9 cellular contexts compared by ENCODE assay signal in genomic region chr21:38219049-38219628, GRCh38. TPM values are rescaled to one million over a fixed set of nuclear protein-coding genes. Genes with fewer than 3 reads are reported as not detected.
DNase-seq lines count a peak whose midpoint lies in the region; ATAC-seq, FAIRE-seq and TF ChIP-seq lines count a peak whose summit lies in the region.
"Had no signal": no experiment of that assay in that cellular context is flagged by ENCODE, and none has a peak within 500 bp of the region (broad histone marks: within the 10 kb centered on the region; RNA-seq: fewer than 3 reads in every experiment).

No MANE protein-coding gene starts in this region.

- CTCF ChIA-PET in H1 (lab: Charles Lee; ENCODE audit: partially characterized antibody): interaction anchor here (0.6 to 5.7 kb wide), 25 partner anchors 9 to 1323 kb away, joined by 3 to 59 read pairs (median 5); no protein-coding TSS in a partner anchor

- no peak for TF ChIP-seq EP300 in H1 (IDR thresholded peaks at IDR 0.05; ENCODE audit: borderline replicate concordance in 1 of 2, low read depth in 2 of 2, low read length in 2 of 2)

- no peak overlapping the region for H2BK20ac ChIP-seq in H1 (ENCODE audit: low read length)

- no peaks in the 10 kb centered on the region for H3K79me2 ChIP-seq in H1 (ENCODE audit: control insufficient read depth in 1 of 2, insufficient read depth in 2 of 2, low read length in 2 of 2)

- H2BK15ac ChIP-seq in H1 (ENCODE audit: low read length): no peak overlapping the region

- no peak overlapping the region for H4K91ac ChIP-seq in H1 (replicated peaks; ENCODE audit: insufficient read length, low read length)

- no peak overlapping the region for H3K9ac ChIP-seq in H1 (replicated peaks in 1 of 4; ENCODE audit: extremely low read depth in 1 of 4, low read depth in 3 of 4, low read length in 3 of 4)

- H3K4me2 ChIP-seq in H1 (ENCODE audit: insufficient read depth in 1 of 2, low read depth in 2 of 2, low read length in 2 of 2): no peak overlapping the region

- H3K4ac ChIP-seq in H1 (replicated peaks; ENCODE audit: insufficient read length, low read depth, low read length): no peak overlapping the region

- no peak overlapping the region for H3K56ac ChIP-seq in H1 (replicated peaks; ENCODE audit: insufficient read length, low read depth, low read length)

- H3K4me1 ChIP-seq in H1 (replicated peaks in 1 of 4; ENCODE audit: control insufficient read depth in 3 of 4, insufficient read depth in 4 of 4, low read length in 3 of 4): no peaks in the 10 kb centered on the region

- no peaks in the 10 kb centered on the region for H3K79me1 ChIP-seq in H1 (ENCODE audit: low read depth, low read length)

- ATAC-seq in HG02973 (IDR thresholded peaks at IDR 0.05; ENCODE audit: unreplicated experiment): peak; percentile 48
- ATAC-seq in HG03378 (IDR thresholded peaks at IDR 0.05; ENCODE audit: unreplicated experiment): no peak

- H2BK120ac ChIP-seq in H1 (replicated peaks; ENCODE audit: low read depth, low read length): no peak overlapping the region

- 0 out of 2 replicates have a peak overlapping the region, but pooled peaks have one; percentile 93 for H2AFZ ChIP-seq in H1 (ENCODE audit: low read length)

- no peaks in the 10 kb centered on the region for H3K27me3 ChIP-seq in H1 (replicated peaks in 1 of 4; ENCODE audit: control insufficient read depth in 3 of 4, extremely low read depth in 1 of 4, insufficient read depth in 3 of 4, low read length in 3 of 4)

- H3K4me3 ChIP-seq in H1 (ENCODE audit: extremely low read depth in 1 of 4, insufficient read depth in 2 of 4, low read depth in 3 of 4, low read length in 4 of 4): no peak overlapping the region

- H3K23ac ChIP-seq in H1 (ENCODE audit: insufficient read length): no peak overlapping the region

- no peak overlapping the region for H3K18ac ChIP-seq in H1 (ENCODE audit: extremely low read depth, low read length)

- DNase-seq in DMS 273 (lab: John Stamatoyannopoulos, UW; ENCODE audit: unreplicated experiment) (peak; percentile 87), NCI-H748 (lab: John Stamatoyannopoulos, UW; ENCODE audit: unreplicated experiment) (peak; percentile 74), H1 (ENCODE audit: low read depth in 1 of 2, low spot score in 2 of 2) (peak; percentile 10 to 87), medulla oblongata (ENCODE audit: extremely low spot score) (peak; percentile 63)
- DNase-seq in activated CD4-positive, alpha-beta T cell treated with anti-CD3 and anti-CD28 coated beads, Interleukin-2, amount 50 U/mL, for 48 hours: peak; percentile 70 to 76
- peak; percentile 26 to 41 for DNase-seq in stimulated activated CD8-positive, alpha-beta memory T cell treated with anti-CD3 and anti-CD28 coated beads, Interleukin-2, amount 100 ng/mL, for 48 hours (ENCODE audit: low read depth in 2 of 2)

- H3K14ac ChIP-seq in H1 (ENCODE audit: insufficient read length): no peak overlapping the region

- no peaks in the 10 kb centered on the region for H4K20me1 ChIP-seq in H1 (replicated peaks in 1 of 2; ENCODE audit: control insufficient read depth in 1 of 2, insufficient read depth in 2 of 2, low read length in 2 of 2)

- TF ChIP-seq POLR2A in H1 (IDR thresholded peaks at IDR 0.05; ENCODE audit: control extremely low read depth in 1 of 2, low read depth in 2 of 2, low read length in 2 of 2): no peak

- H3K23me2 ChIP-seq in H1 (ENCODE audit: low read depth, low read length): no peaks in the 10 kb centered on the region

- peaks cover 0 to 2% (median 0%) of the 10 kb centered on the region in 4 experiments; a peak in 1 of 8 replicates for H3K36me3 ChIP-seq in H1 (ENCODE audit: control insufficient read depth in 2 of 4, insufficient read depth in 4 of 4, low read length in 3 of 4)

- POLR2A ChIA-PET in H1 (lab: Charles Lee; ENCODE audit: partially characterized antibody): no interaction called here

- H3K27ac ChIP-seq in H1 (ENCODE audit: low read depth, low read length): no peak overlapping the region

- FAIRE-seq in H1 (lab: Jason Lieb, UNC): peak; percentile 45
- FAIRE-seq: TTC549 had no signal

- peak; percentile 83 to 88 (median 85) for TF ChIP-seq CTCF in H1 (IDR thresholded peaks at IDR 0.05; ENCODE audit: control extremely low read depth in 1 of 3, insufficient read depth in 1 of 3, low read depth in 1 of 3, low read length in 3 of 3)

- no peak overlapping the region for H2BK12ac ChIP-seq in H1 (ENCODE audit: low read depth, low read length)

- H2AK5ac ChIP-seq in H1 (ENCODE audit: low read depth, low read length): no peak overlapping the region

- no peak overlapping the region for H2BK5ac ChIP-seq in H1 (ENCODE audit: low read depth, low read length)

- H4K5ac ChIP-seq in H1 (ENCODE audit: insufficient read length, low read depth, low read length): no peak overlapping the region

- peaks cover 27 to 31% of the 10 kb centered on the region in 2 experiments for H3K9me3 ChIP-seq in H1 (ENCODE audit: insufficient read depth in 2 of 2, low read depth in 1 of 2, low read length in 1 of 2)

- peak; percentile 73 to 88 for TF ChIP-seq RAD21 in H1 (IDR thresholded peaks at IDR 0.05 in 1 of 2, conservative IDR thresholded peaks at IDR 0.05 in 1 of 2; ENCODE audit: low read depth in 2 of 2, low read length in 2 of 2)

- WGBS in H1 (ENCODE audit: extremely low coverage in 1 of 2, insufficient coverage in 1 of 2, insufficient read length in 1 of 2, insufficient replicate concordance in 2 of 2, low coverage in 1 of 2, low lambda C conversion rate in 2 of 2, missing lambda C conversion rate in 1 of 2), 2 experiments: 21 to 100% methylated on average over 2 to 7 of the region's 7 CpGs

- no peak overlapping the region for H4K8ac ChIP-seq in H1 (ENCODE audit: extremely low read depth, insufficient read depth, low read length)

TF ChIP-seq in H1, 55 proteins besides CTCF, POLR2A, EP300 and RAD21:
- TF ChIP-seq RFX5 (IDR thresholded peaks at IDR 0.05; ENCODE audit: borderline replicate concordance, low read depth, low read length) (no peak), GTF2F1 (IDR thresholded peaks at IDR 0.05; ENCODE audit: borderline replicate concordance, low read depth, low read length) (no peak), GABPA (IDR thresholded peaks at IDR 0.05; ENCODE audit: borderline replicate concordance, insufficient read depth, low read length) (no peak), HDAC2 (IDR thresholded peaks at IDR 0.05; ENCODE audit: borderline replicate concordance in 1 of 2, low read depth in 2 of 2, low read length in 2 of 2) (no peak), CTBP2 (IDR thresholded peaks at IDR 0.05; ENCODE audit: borderline replicate concordance, insufficient read depth, insufficient read length, low read length) (no peak), ZNF274 (IDR thresholded peaks at IDR 0.05; ENCODE audit: borderline replicate concordance, extremely low read depth, low read length) (no peak), SP2 (IDR thresholded peaks at IDR 0.05; ENCODE audit: low read length) (no peak), USF2 (IDR thresholded peaks at IDR 0.05; ENCODE audit: low read length) (no peak), EGR1 (IDR thresholded peaks at IDR 0.05; ENCODE audit: borderline replicate concordance, low read depth, low read length) (no peak), TCF12 (IDR thresholded peaks at IDR 0.05; ENCODE audit: low read depth, low read length) (no peak), RNF2 (IDR thresholded peaks at IDR 0.05; ENCODE audit: borderline replicate concordance, low read depth, low read length, missing control alignments, poor library complexity, severe bottlenecking) (no peak), POLR2AphosphoS5 (IDR thresholded peaks at IDR 0.05; ENCODE audit: low read depth, low read length) (no peak), JUN (IDR thresholded peaks at IDR 0.05; ENCODE audit: low read depth, low read length) (no peak), SIN3A (conservative IDR thresholded peaks at IDR 0.05 in 1 of 2, IDR thresholded peaks at IDR 0.05 in 1 of 2; ENCODE audit: low read depth in 1 of 2, low read length in 2 of 2) (no peak), NANOG (IDR thresholded peaks at IDR 0.05; ENCODE audit: insufficient read depth, low read depth, low read length, poor library complexity, severe bottlenecking) (no peak), RXRA (IDR thresholded peaks at IDR 0.05; ENCODE audit: insufficient read depth, low read depth, low read length) (no peak), CEBPB (IDR thresholded peaks at IDR 0.05; ENCODE audit: low read depth, low read length) (no peak)
- TF ChIP-seq, protein P1, sequence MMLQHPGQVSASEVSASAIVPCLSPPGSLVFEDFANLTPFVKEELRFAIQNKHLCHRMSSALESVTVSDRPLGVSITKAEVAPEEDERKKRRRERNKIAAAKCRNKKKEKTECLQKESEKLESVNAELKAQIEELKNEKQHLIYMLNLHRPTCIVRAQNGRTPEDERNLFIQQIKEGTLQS (IDR thresholded peaks at IDR 0.05; ENCODE audit: insufficient read depth, low read depth, low read length): no peak
- TF ChIP-seq, protein P2, sequence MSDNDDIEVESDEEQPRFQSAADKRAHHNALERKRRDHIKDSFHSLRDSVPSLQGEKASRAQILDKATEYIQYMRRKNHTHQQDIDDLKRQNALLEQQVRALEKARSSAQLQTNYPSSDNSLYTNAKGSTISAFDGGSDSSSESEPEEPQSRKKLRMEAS (IDR thresholded peaks at IDR 0.05): no peak

RNA-seq across cellular contexts. Expression of gene KCNJ15, which starts 37.7 kb away (rescaled TPM):
- total RNA-seq in H1 (2021; fragmentation: NEBNext Ultra II Directional; extraction: Animal tissue kit (Norgen Biotek cat#: 25700)): not detected in 2 replicates
- under 0.01 TPM in 1 of 2 replicates, not detected in the other for polyA plus RNA-seq in H1 (2011; rRNA removed)
- 0.61 TPM for polyA plus RNA-seq in H1 (2011; cell fraction: cytosol; rRNA removed)
- polyA plus RNA-seq in H1 (2011; cell fraction: nucleus; rRNA removed): not detected
- not detected in 4 replicates for polyA plus RNA-seq in H1 (2012, experiment 1 of 2)
- polyA plus RNA-seq in H1 (2012, experiment 2 of 2): not detected
- 0.18 TPM for polyA plus RNA-seq in H1 (2013, experiment 1 of 2)
- 0.07 TPM for polyA plus RNA-seq in H1 (2013, experiment 2 of 2)
- 0.09 and 0.10 TPM in 2 replicates for polyA minus RNA-seq in H1 (2011; rRNA and poly(A)+ RNA removed)
- not detected for polyA minus RNA-seq in H1 (2011; cell fraction: cytosol; rRNA and poly(A)+ RNA removed)
- 1.4 TPM for polyA minus RNA-seq in H1 (2011; cell fraction: nucleus; rRNA and poly(A)+ RNA removed)

Comparison
In these comparisons a context has a peak if more than half of its experiments do, and no peak if none do; other contexts are left out.
1. DNase-seq: peak in every context shown above with its lines; median percentile 87 in DMS 273; 74 in NCI-H748; 73 in activated CD4-positive, alpha-beta T cell treated with anti-CD3 and anti-CD28 coated beads, Interleukin-2, amount 50 U/mL, for 48 hours; 63 in medulla oblongata; 48 in H1; 34 in stimulated activated CD8-positive, alpha-beta memory T cell treated with anti-CD3 and anti-CD28 coated beads, Interleukin-2, amount 100 ng/mL, for 48 hours.